ENCODE assay signal across 14 cellular contexts in genomic region chr9:13430717-13431116, GRCh38.
DNase-seq lines count a peak whose midpoint lies in the region; TF ChIP-seq lines count a peak whose summit lies in the region.
"Had no signal": no experiment of that assay in that cellular context is flagged by ENCODE, and none has a peak within 500 bp of the region (broad histone marks: within the 10 kb centered on the region; RNA-seq: fewer than 3 reads in every experiment).

No MANE protein-coding gene starts in this region.

- peaks cover 55% of the 10 kb centered on the region for H3K4me1 ChIP-seq in Karpas-422 (ENCODE audit: low read length)
- H3K4me1 ChIP-seq in skeletal muscle tissue (ENCODE audit: control insufficient read depth in 3 of 3, insufficient read depth in 3 of 3, low read length in 3 of 3): peaks cover 5 to 16% (median 10%) of the 10 kb centered on the region in 3 donors
- no peaks in the 10 kb centered on the region for H3K4me1 ChIP-seq in adrenal gland (replicated peaks in 1 of 2)
- H3K4me1 ChIP-seq: Caco-2 had no signal

- peak overlapping the region; percentile 51 for H3K4me2 ChIP-seq in Karpas-422 (ENCODE audit: low read depth, low read length, poor library complexity, severe bottlenecking)

- H3K36me3 ChIP-seq in Karpas-422 (ENCODE audit: insufficient read depth, low read length) (no peaks in the 10 kb centered on the region), skeletal muscle tissue (ENCODE audit: control insufficient read depth in 3 of 3, insufficient read depth in 3 of 3, low read length in 3 of 3) (no peaks in the 10 kb centered on the region), adrenal gland (replicated peaks in 1 of 2) (no peaks in the 10 kb centered on the region)

- no peak overlapping the region for H3K4me3 ChIP-seq in Karpas-422 (ENCODE audit: low read length)
- H3K4me3 ChIP-seq in skeletal muscle tissue (ENCODE audit: low read length in 3 of 3): peak overlapping the region in 2 of 3 donors; percentile 12 to 38
- H3K4me3 ChIP-seq in adrenal gland: no peak overlapping the region

- H3K27ac ChIP-seq in Karpas-422 (ENCODE audit: low read length) (peak overlapping the region; percentile 20; the same call in 1 of the 2 replicates), skeletal muscle tissue (ENCODE audit: low read depth, low read length) (no peak overlapping the region), adrenal gland (no peak overlapping the region)

- H3K27ac Mint-ChIP-seq in glutamatergic neuron (ENCODE audit: unreplicated experiment): peak overlapping the region; percentile 77
- H3K27ac Mint-ChIP-seq in activated naive CD4-positive, alpha-beta T cell treated with anti-CD3 and anti-CD28 coated beads for 36 hours: no peak overlapping the region
- H3K27ac Mint-ChIP-seq: B cell; CD4-positive, CD25-positive, alpha-beta regulatory T cell; IgD-negative memory B cell had no signal

- no peaks in the 10 kb centered on the region for H4K20me1 ChIP-seq in Karpas-422 (ENCODE audit: insufficient read depth, low read depth, low read length)

- peaks cover 18% of the 10 kb centered on the region for H3K4me1 Mint-ChIP-seq in glutamatergic neuron (ENCODE audit: low read depth, unreplicated experiment)
- no peaks in the 10 kb centered on the region for H3K4me1 Mint-ChIP-seq in activated naive CD4-positive, alpha-beta T cell treated with anti-CD3 and anti-CD28 coated beads for 36 hours (ENCODE audit: low read depth)
- H3K4me1 Mint-ChIP-seq: B cell; CD4-positive, CD25-positive, alpha-beta regulatory T cell; IgD-negative memory B cell had no signal

- no peaks in the 10 kb centered on the region for H3K9me2 ChIP-seq in Karpas-422 (replicated peaks; ENCODE audit: insufficient read depth, low read length)

- H3K27me3 Mint-ChIP-seq in glutamatergic neuron (ENCODE audit: unreplicated experiment): no peaks in the 10 kb centered on the region
- H3K27me3 Mint-ChIP-seq in activated naive CD4-positive, alpha-beta T cell treated with anti-CD3 and anti-CD28 coated beads for 36 hours (ENCODE audit: low read depth): peaks cover 2% of the 10 kb centered on the region
- H3K27me3 Mint-ChIP-seq: B cell; CD4-positive, CD25-positive, alpha-beta regulatory T cell; IgD-negative memory B cell had no signal

- 48 to 64% (median 54%) methylated on average over 3 of the region's 3 CpGs for WGBS in adrenal gland, 4 donors

- peak overlapping the region; percentile 26 for H3K4me3 Mint-ChIP-seq in glutamatergic neuron (ENCODE audit: unreplicated experiment)
- no peak overlapping the region for H3K4me3 Mint-ChIP-seq in activated naive CD4-positive, alpha-beta T cell treated with anti-CD3 and anti-CD28 coated beads for 36 hours
- H3K4me3 Mint-ChIP-seq: B cell; CD4-positive, CD25-positive, alpha-beta regulatory T cell; IgD-negative memory B cell had no signal

- peak overlapping the region; percentile 25; the same call in 1 of the 2 replicates for H2AFZ ChIP-seq in Karpas-422 (ENCODE audit: low read length)

- intact Hi-C loops in adrenal gland (cut with DNase I): no loop called here
- intact Hi-C loops in activated naive CD4-positive, alpha-beta T cell treated with anti-CD3 and anti-CD28 coated beads for 36 hours (cut with micrococcal nuclease): no loop called here

- H3K36me3 Mint-ChIP-seq in glutamatergic neuron (ENCODE audit: unreplicated experiment): no peaks in the 10 kb centered on the region
- H3K36me3 Mint-ChIP-seq in activated naive CD4-positive, alpha-beta T cell treated with anti-CD3 and anti-CD28 coated beads for 36 hours (ENCODE audit: low read depth): no peaks in the 10 kb centered on the region
- H3K36me3 Mint-ChIP-seq: CD4-positive, CD25-positive, alpha-beta regulatory T cell; IgD-negative memory B cell had no signal

- TF ChIP-seq CTCF in glutamatergic neuron (IDR thresholded peaks at IDR 0.05; ENCODE audit: partially characterized antibody, unreplicated experiment): no peak
- TF ChIP-seq CTCF in adrenal gland (IDR thresholded peaks at IDR 0.05): no peak

- no peak for DNase-seq in Karpas-422
- peak; percentile 80 for DNase-seq in NCI-H69 (lab: John Stamatoyannopoulos, UW)
- no peak for DNase-seq in glutamatergic neuron
- no peak for DNase-seq in adrenal gland
- DNase-seq in amniotic stem cell (lab: John Stamatoyannopoulos, UW): no peak
- no peak for DNase-seq in activated naive CD4-positive, alpha-beta T cell treated with anti-CD3 and anti-CD28 coated beads for 36 hours
- DNase-seq: Caco-2; CD4-positive, CD25-positive, alpha-beta regulatory T cell; NCI-H1105 treated with DMSO at 0.1 percent for 48 hours; NCI-H187 treated with DMSO at 0.1 percent for 48 hours had no signal

- H3K9ac ChIP-seq in Karpas-422 (ENCODE audit: low read length) (no peak overlapping the region), skeletal muscle tissue (ENCODE audit: low read depth in 1 of 3, low read length in 3 of 3) (peak overlapping the region in 1 of 3 donors; percentile 47)

- H3K9me3 ChIP-seq in Karpas-422 (ENCODE audit: low read length) (no peaks in the 10 kb centered on the region), skeletal muscle tissue (ENCODE audit: control insufficient read depth in 3 of 3, low read length in 3 of 3) (no peaks in the 10 kb centered on the region), adrenal gland (replicated peaks in 1 of 3) (no peaks in the 10 kb centered on the region)
- H3K9me3 ChIP-seq: Caco-2 had no signal

- no peak for TF ChIP-seq POLR2A in adrenal gland (IDR thresholded peaks at IDR 0.05)

- CTCF ChIA-PET in activated naive CD4-positive, alpha-beta T cell treated with anti-CD3 and anti-CD28 coated beads for 36 hours (lab: Charles Lee): no interaction called here

- peaks cover 6% of the 10 kb centered on the region for H3K9me3 Mint-ChIP-seq in glutamatergic neuron (ENCODE audit: unreplicated experiment)
- H3K9me3 Mint-ChIP-seq in activated naive CD4-positive, alpha-beta T cell treated with anti-CD3 and anti-CD28 coated beads for 36 hours: no peaks in the 10 kb centered on the region
- H3K9me3 Mint-ChIP-seq: H9, IgD-negative memory B cell had no signal

- H3K79me2 ChIP-seq in Karpas-422 (ENCODE audit: low read length): no peaks in the 10 kb centered on the region

- H3K27me3 ChIP-seq in Karpas-422 (ENCODE audit: low read length): no peaks in the 10 kb centered on the region
- no peaks in the 10 kb centered on the region for H3K27me3 ChIP-seq in skeletal muscle tissue (ENCODE audit: control insufficient read depth in 3 of 3, insufficient read depth in 3 of 3, low read length in 3 of 3)
- no peaks in the 10 kb centered on the region for H3K27me3 ChIP-seq in adrenal gland

Comparison
In these comparisons a context has a peak if more than half of its experiments do, and no peak if none do; other contexts are left out.
1. H3K4me3 ChIP-seq: peak in skeletal muscle tissue (2 of 3); none in Karpas-422 (single experiment) and adrenal gland (0 of 4).